10 cellular contexts compared by ENCODE assay signal in the genomic region with DNA sequence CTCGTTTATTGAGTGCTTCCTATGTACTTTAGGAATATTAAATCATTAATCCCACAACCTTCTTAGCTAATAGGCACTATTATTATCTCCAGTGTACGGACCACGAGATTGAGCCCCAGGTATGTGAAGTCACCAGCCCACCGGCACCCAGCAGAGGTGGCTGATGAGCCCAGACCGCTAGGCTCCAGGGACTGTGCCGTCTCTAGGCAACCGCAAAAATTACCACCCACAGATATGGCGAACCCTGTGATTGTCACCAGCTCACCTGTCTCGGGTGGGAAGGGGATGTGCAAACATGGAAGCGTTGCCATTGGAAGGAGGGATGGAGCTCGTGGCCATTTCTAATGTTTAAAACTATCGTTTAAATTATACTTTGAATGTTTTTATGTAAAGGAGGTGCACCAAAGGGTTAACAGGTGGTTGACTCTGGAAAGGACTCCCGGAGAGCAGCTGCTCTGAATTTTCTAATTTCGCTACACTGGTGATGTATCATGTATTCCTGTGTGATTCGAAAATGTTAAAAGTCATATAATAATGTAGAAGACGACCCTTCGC. TPM values are rescaled to one million over a fixed set of nuclear protein-coding genes. Genes with fewer than 3 reads are reported as not detected.
DNase-seq lines count a peak whose midpoint lies in the region; ATAC-seq and TF ChIP-seq lines count a peak whose summit lies in the region.
"Had no signal": no experiment of that assay in that cellular context is flagged by ENCODE, and none has a peak within 500 bp of the region (broad histone marks: within the 10 kb centered on the region; RNA-seq: fewer than 3 reads in every experiment).

No MANE protein-coding gene starts in this region.

- TF ChIP-seq EP300 in neural cell (conservative IDR thresholded peaks at IDR 0.05; ENCODE audit: poor library complexity, severe bottlenecking): peak; percentile 24

- peak overlapping the region in 1 of 8 donors; percentile 80 for H3K27ac Mint-ChIP-seq in CD8-positive, alpha-beta memory T cell
- H3K27ac Mint-ChIP-seq: memory B cell had no signal

- H3K4me2 ChIP-seq in neural cell (ENCODE audit: low read length): peak overlapping the region; percentile 54

- H3K4me1 Mint-ChIP-seq in CD8-positive, alpha-beta memory T cell: peaks cover 0 to 5% (median 4%) of the 10 kb centered on the region in 3 donors

- H3K4me3 Mint-ChIP-seq in CD8-positive, alpha-beta memory T cell: peak overlapping the region in 6 of 7 donors; percentile 39 to 76 (median 64)
- H3K4me3 Mint-ChIP-seq: memory B cell had no signal

- no peak overlapping the region for H3K4me3 ChIP-seq in CD8-positive, alpha-beta memory T cell (ENCODE audit: low read length)
- H3K4me3 ChIP-seq in coronary artery: peak overlapping the region; percentile 62
- H3K4me3 ChIP-seq in neural cell (ENCODE audit: low read length): peak overlapping the region; percentile 64

- H2AFZ ChIP-seq in neural cell (ENCODE audit: low read depth, low read length): no peak overlapping the region

- POLR2A ChIA-PET in CD8-positive, alpha-beta memory T cell (lab: Charles Lee): no interaction called here

- CTCF ChIA-PET in CD8-positive, alpha-beta memory T cell (lab: Charles Lee): no interaction called here

- ATAC-seq in esophagus mucosa: no peak

- H3K9me3 ChIP-seq in CD8-positive, alpha-beta memory T cell (ENCODE audit: low read length): no peaks in the 10 kb centered on the region
- no peaks in the 10 kb centered on the region for H3K9me3 ChIP-seq in neural cell (ENCODE audit: low read length)

- DNase-seq in CD8-positive, alpha-beta memory T cell: no peak
- DNase-seq in NCI-H1417 (lab: John Stamatoyannopoulos, UW) (peak; percentile 48 to 99 (median 93)), coronary artery (ENCODE audit: low spot score) (no peak), globus pallidus (ENCODE audit: low spot score) (no peak), OCI-M1 (lab: John Stamatoyannopoulos, UW) (no peak), SKM-1 treated with dmso at 0.1 percent for 144 hours (lab: John Stamatoyannopoulos, UW; ENCODE audit: unreplicated experiment) (no peak)

- no peaks in the 10 kb centered on the region for H3K36me3 Mint-ChIP-seq in CD8-positive, alpha-beta memory T cell
- H3K36me3 Mint-ChIP-seq: memory B cell had no signal

- peak overlapping the region; percentile 36 for H3K9ac ChIP-seq in neural cell (ENCODE audit: low read length)

- H3K27ac ChIP-seq in CD8-positive, alpha-beta memory T cell (ENCODE audit: low read depth, low read length): no peak overlapping the region
- no peak overlapping the region for H3K27ac ChIP-seq in coronary artery
- H3K27ac ChIP-seq in neural cell (ENCODE audit: low read length): peak overlapping the region; percentile 40
- H3K27ac ChIP-seq: tibial artery had no signal

- H3K9me2 ChIP-seq in neural cell (ENCODE audit: insufficient read depth, low read length): no peaks in the 10 kb centered on the region

- no peaks in the 10 kb centered on the region for H3K4me1 ChIP-seq in CD8-positive, alpha-beta memory T cell (ENCODE audit: insufficient read depth, low read length)

- no peaks in the 10 kb centered on the region for H4K20me1 ChIP-seq in neural cell (ENCODE audit: insufficient read depth)

- H3K36me3 ChIP-seq in CD8-positive, alpha-beta memory T cell (ENCODE audit: insufficient read depth, low read length): no peaks in the 10 kb centered on the region
- H3K36me3 ChIP-seq in neural cell (ENCODE audit: insufficient read depth, low read length): no peaks in the 10 kb centered on the region
- H3K36me3 ChIP-seq: tibial artery had no signal

- no peak for TF ChIP-seq RAD21 in neural cell (conservative IDR thresholded peaks at IDR 0.05)

- H3K9me3 Mint-ChIP-seq in CD8-positive, alpha-beta memory T cell: peaks cover 0 to 6% (median 0%) of the 10 kb centered on the region in 5 donors

- no peaks in the 10 kb centered on the region for H3K79me2 ChIP-seq in neural cell (replicated peaks; ENCODE audit: insufficient read depth, low read length)

- TF ChIP-seq CTCF in coronary artery (IDR thresholded peaks at IDR 0.05) (no peak), neural cell (IDR thresholded peaks at IDR 0.05; ENCODE audit: poor library complexity, severe bottlenecking) (no peak)

- H3K27me3 Mint-ChIP-seq in CD8-positive, alpha-beta memory T cell: peaks cover 27 to 53% of the 10 kb centered on the region in 2 donors

- peaks cover 5% of the 10 kb centered on the region for H3K27me3 ChIP-seq in CD8-positive, alpha-beta memory T cell (ENCODE audit: insufficient read depth, low read length, poor library complexity, severe bottlenecking)
- H3K27me3 ChIP-seq in neural cell (ENCODE audit: insufficient read depth, low read depth, low read length): no peaks in the 10 kb centered on the region

- no peaks in the 10 kb centered on the region for H3F3A ChIP-seq in neural cell (ENCODE audit: insufficient read depth, low read length, poor library complexity, severe bottlenecking)

TF ChIP-seq in neural cell, 6 proteins besides CTCF, POLR2A, EP300 and RAD21:
- TF ChIP-seq POLR2AphosphoS5 (IDR thresholded peaks at IDR 0.05): peak; percentile 64
- no peak for TF ChIP-seq REST (IDR thresholded peaks at IDR 0.05; ENCODE audit: borderline replicate concordance)
TF ChIP-seq in neural cell: peak in this region for 1.

RNA-seq across cellular contexts. Expression of gene JAKMIP1, which starts 21.0 kb away (rescaled TPM):
- 10 to 100 TPM; 12.7 to 14.2 TPM for total RNA-seq in CD8-positive, alpha-beta memory T cell
- 26.1 TPM for polyA plus RNA-seq in CD8-positive, alpha-beta memory T cell
- 15.3 and 19.5 TPM in 2 replicates for polyA plus RNA-seq in neural cell
- polyA minus RNA-seq in neural cell: 22.4 and 23.4 TPM in 2 replicates
- not detected for total RNA-seq in esophagus mucosa

RNA-seq across cellular contexts. Expression of gene WFS1, which starts 48.3 kb away (rescaled TPM):
- total RNA-seq in CD8-positive, alpha-beta memory T cell: 1 to 10 TPM; 5.1 TPM
- 3.4 TPM for polyA plus RNA-seq in CD8-positive, alpha-beta memory T cell
- polyA plus RNA-seq in neural cell: 4.5 and 8.4 TPM in 2 replicates
- polyA minus RNA-seq in neural cell: 6.3 and 6.8 TPM in 2 replicates
- total RNA-seq in esophagus mucosa: 3.7 TPM

Comparison
In these comparisons a context has a peak if more than half of its experiments do, and no peak if none do; other contexts are left out.
1. DNase-seq: peak in NCI-H1417 (3 of 3); none in CD8-positive, alpha-beta memory T cell (0 of 5), coronary artery (single experiment), globus pallidus (single experiment), OCI-M1 (single experiment) and SKM-1 treated with dmso at 0.1 percent for 144 hours (single experiment).
2. RNA of gene JAKMIP1, which starts 21.0 kb away (total RNA-seq): 12.7 to 14.2 TPM in CD8-positive, alpha-beta memory T cell; not detected in esophagus mucosa (single experiment); every median in the first group is over 10 times any median in the second.